In the genomic region with DNA sequence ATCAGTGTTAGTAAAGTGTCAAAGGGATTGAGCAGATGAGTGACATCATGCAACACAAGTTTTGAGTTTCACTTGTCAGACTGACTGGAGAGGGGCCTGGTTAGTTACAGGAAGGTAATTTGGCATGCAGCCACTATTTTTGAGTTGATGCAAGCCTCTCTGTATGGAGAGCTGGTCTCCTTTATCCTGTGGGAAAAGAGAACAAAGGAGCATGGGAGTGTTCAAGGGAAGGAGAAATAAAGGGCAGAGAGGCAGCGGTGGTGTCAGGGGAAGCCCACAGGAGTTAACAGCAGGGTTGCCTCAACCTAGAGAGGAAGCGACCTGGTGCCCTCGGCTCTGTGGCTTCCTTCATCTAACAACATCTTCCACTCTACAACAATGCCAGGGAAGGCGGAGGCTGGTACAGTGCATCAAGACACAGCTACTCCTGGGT, we compare ENCODE assay signal across 11 cellular contexts.
DNase-seq lines count a peak whose midpoint lies in the region; ATAC-seq and TF ChIP-seq lines count a peak whose summit lies in the region.
"Had no signal": no experiment of that assay in that cellular context is flagged by ENCODE, and none has a peak within 500 bp of the region (broad histone marks: within the 10 kb centered on the region; RNA-seq: fewer than 3 reads in every experiment).

No MANE protein-coding gene starts in this region.

- H3K27ac Mint-ChIP-seq in T-helper 1 cell treated with Interleukin-12 subunit alpha and Interleukin-12 subunit beta and Interleukin-4 antibody, amounts not matched to agents 30 μg/mL and 1 μg/mL, for 36 hours = peak overlapping the region; percentile 99
- H3K27ac Mint-ChIP-seq: progenitor cell of endocrine pancreas had no signal

- peak overlapping the region; percentile 96 for H3K4me3 Mint-ChIP-seq in T-helper 1 cell treated with Interleukin-12 subunit alpha and Interleukin-12 subunit beta and Interleukin-4 antibody, amounts not matched to agents 30 μg/mL and 1 μg/mL, for 36 hours

- peak overlapping the region; percentile 90 for H3K27ac ChIP-seq in KMS-11
- H3K27ac ChIP-seq: hepatocyte had no signal

- H3K27me3 ChIP-seq in KMS-11 (ENCODE audit: insufficient read depth, low read depth) = no peaks in the 10 kb centered on the region

- H3K4me1 Mint-ChIP-seq in T-helper 1 cell treated with Interleukin-12 subunit alpha and Interleukin-12 subunit beta and Interleukin-4 antibody, amounts not matched to agents 30 μg/mL and 1 μg/mL, for 36 hours (ENCODE audit: low read depth) = peaks cover 60% of the 10 kb centered on the region

- no peaks in the 10 kb centered on the region for H4K20me1 ChIP-seq in KMS-11 (ENCODE audit: insufficient read depth)

- DNase-seq in activated T-helper 1 cell treated with anti-CD3 and anti-CD28 coated beads, Interleukin-2, amount 50 U/mL, for 16 hours (ENCODE audit: low read depth in 1 of 2, low spot score in 1 of 2) = peak; percentile 25 to 34
- peak; percentile 44 to 55 for DNase-seq in stimulated activated CD4-positive, alpha-beta T cell treated with anti-CD3 and anti-CD28 coated beads, Interleukin-2, amount 100 ng/mL, for 24 hours
- DNase-seq in NCI-H146 (lab: John Stamatoyannopoulos, UW) = no peak
- no peak for DNase-seq in NCI-H1092 (lab: John Stamatoyannopoulos, UW)
- no peak for DNase-seq in UCSD-AML1 (lab: John Stamatoyannopoulos, UW; ENCODE audit: unreplicated experiment)
- DNase-seq: NCI-H226 had no signal

- H3K79me2 ChIP-seq in KMS-11 (ENCODE audit: insufficient read depth, low read depth) = no peaks in the 10 kb centered on the region
- H3K79me2 ChIP-seq: hepatocyte had no signal

- no peaks in the 10 kb centered on the region for H3K27me3 Mint-ChIP-seq in T-helper 1 cell treated with Interleukin-12 subunit alpha and Interleukin-12 subunit beta and Interleukin-4 antibody, amounts not matched to agents 30 μg/mL and 1 μg/mL, for 36 hours (ENCODE audit: low read depth)

- peaks cover 85% of the 10 kb centered on the region for H3K4me1 ChIP-seq in KMS-11 (ENCODE audit: low read depth, poor library complexity, severe bottlenecking)

- H3K9me3 Mint-ChIP-seq in T-helper 1 cell treated with Interleukin-12 subunit alpha and Interleukin-12 subunit beta and Interleukin-4 antibody, amounts not matched to agents 30 μg/mL and 1 μg/mL, for 36 hours = peaks cover under 1% of the 10 kb centered on the region

- peak overlapping the region; percentile 39 for H2AFZ ChIP-seq in KMS-11 (ENCODE audit: low read depth)
- H2AFZ ChIP-seq: hepatocyte had no signal

- peak overlapping the region; percentile 22; the same call in 1 of the 2 replicates for H3K9ac ChIP-seq in KMS-11

- H3K36me3 ChIP-seq in KMS-11 (ENCODE audit: insufficient read depth) = no peaks in the 10 kb centered on the region

- no peak for TF ChIP-seq CTCF in KMS-11 (conservative IDR thresholded peaks at IDR 0.05; ENCODE audit: low read depth, low read length)

- H3K36me3 Mint-ChIP-seq in T-helper 1 cell treated with Interleukin-12 subunit alpha and Interleukin-12 subunit beta and Interleukin-4 antibody, amounts not matched to agents 30 μg/mL and 1 μg/mL, for 36 hours (ENCODE audit: low read depth) = peaks cover 60% of the 10 kb centered on the region

- peak overlapping the region; percentile 89 for H3K4me2 ChIP-seq in KMS-11
- H3K4me2 ChIP-seq: hepatocyte had no signal

- H3K4me3 ChIP-seq in KMS-11 (IDR thresholded peaks at IDR 0.05; ENCODE audit: insufficient read depth, low read depth, low read length) = no peak overlapping the region
- H3K4me3 ChIP-seq: hepatocyte had no signal

- ATAC-seq in HG02588 (IDR thresholded peaks at IDR 0.05; ENCODE audit: unreplicated experiment) = no peak

Comparison
In these comparisons a context has a peak if more than half of its experiments do, and no peak if none do; other contexts are left out.
1. DNase-seq: peak in activated T-helper 1 cell treated with anti-CD3 and anti-CD28 coated beads, Interleukin-2, amount 50 U/mL, for 16 hours (2 of 2) and stimulated activated CD4-positive, alpha-beta T cell treated with anti-CD3 and anti-CD28 coated beads, Interleukin-2, amount 100 ng/mL, for 24 hours (2 of 2); none in NCI-H146 (single experiment), NCI-H1092 (single experiment) and UCSD-AML1 (single experiment).